Comparison of ENCODE assay signal across 7 cellular contexts in the genomic region with DNA sequence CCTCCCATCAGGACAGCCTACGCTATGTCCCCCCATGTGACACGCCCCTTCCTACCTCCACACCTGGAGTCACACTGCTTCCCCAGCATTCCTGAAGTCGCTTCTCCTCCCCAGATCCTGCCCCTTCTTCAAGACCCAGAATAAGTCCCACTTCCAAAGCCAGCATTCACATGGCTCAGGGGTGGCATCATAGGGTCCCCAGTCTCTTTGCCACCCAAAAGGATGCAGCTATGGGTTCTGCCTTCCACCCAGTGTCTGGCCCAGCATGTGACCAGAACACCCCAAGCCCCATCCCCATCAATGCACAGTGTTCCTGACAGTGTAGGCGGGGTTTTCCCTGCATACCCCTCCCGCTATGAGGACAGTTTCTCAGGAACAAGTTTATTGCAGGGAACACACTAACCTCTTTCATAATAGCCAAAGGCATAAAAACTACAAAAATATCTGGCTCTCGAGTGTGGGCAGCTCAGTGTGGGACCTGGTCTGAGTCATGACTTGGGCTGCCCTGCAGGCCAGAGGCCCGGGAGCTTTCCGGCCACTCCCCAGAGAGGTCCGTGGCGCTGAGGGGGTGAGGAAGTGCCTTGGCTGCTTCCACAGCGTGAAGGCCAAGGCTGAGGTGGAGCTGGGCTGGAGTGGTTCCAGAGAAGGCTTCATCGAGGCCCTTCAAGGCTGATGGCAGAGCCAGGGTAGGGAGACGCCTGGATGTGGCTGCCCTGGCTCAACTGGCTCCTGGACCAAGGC. TPM values are rescaled to one million over a fixed set of nuclear protein-coding genes. Genes with fewer than 3 reads are reported as not detected.
DNase-seq lines count a peak whose midpoint lies in the region; ATAC-seq and TF ChIP-seq lines count a peak whose summit lies in the region.

No MANE protein-coding gene starts in this region.

- DNase-seq in NCI-H226 (peak; percentile 100), dermis blood vessel endothelial cell (peak; percentile 69), mesothelial cell of epicardium (ENCODE audit: low spot score in 2 of 2, unreplicated experiment in 2 of 2) (no peak), vagina (ENCODE audit: extremely low spot score in 2 of 2) (peak in 1 of 2 donors; percentile 95), type B pancreatic cell (ENCODE audit: extremely low spot score, unreplicated experiment) (no peak)

- no peaks in the 10 kb centered on the region for H3K27me3 ChIP-seq in vagina

- H3K9me3 ChIP-seq in vagina: no peaks in the 10 kb centered on the region

- peak overlapping the region in 1 of 2 donors; percentile 4 for H3K4me3 ChIP-seq in vagina

- H3K27ac Mint-ChIP-seq in mesothelial cell of epicardium (peak overlapping the region; percentile 52), type B pancreatic cell (no peak overlapping the region)

- H3K9me3 Mint-ChIP-seq in mesothelial cell of epicardium (no peaks in the 10 kb centered on the region), type B pancreatic cell (no peaks in the 10 kb centered on the region)

- TF ChIP-seq POLR2A in vagina (IDR thresholded peaks at IDR 0.05): no peak

- H3K4me1 ChIP-seq in vagina: peaks cover 65% of the 10 kb centered on the region

- intact Hi-C loops in vagina (cut with DNase I): no loop called here

- no peak for ATAC-seq in HG02642 (IDR thresholded peaks at IDR 0.05; ENCODE audit: poor library complexity, unreplicated experiment)
- no peak for ATAC-seq in GM19455 (IDR thresholded peaks at IDR 0.05; ENCODE audit: unreplicated experiment)

- H3K36me3 ChIP-seq in vagina: no peaks in the 10 kb centered on the region

- H3K27me3 Mint-ChIP-seq in mesothelial cell of epicardium (ENCODE audit: low read depth) (peaks cover 8% of the 10 kb centered on the region), type B pancreatic cell (peaks cover 14% of the 10 kb centered on the region)

- H3K4me3 Mint-ChIP-seq in mesothelial cell of epicardium: no peak overlapping the region
- H3K4me3 Mint-ChIP-seq in type B pancreatic cell: no peak overlapping the region

- H3K27ac ChIP-seq in vagina: peak overlapping the region; percentile 89

- H3K4me1 Mint-ChIP-seq in mesothelial cell of epicardium (peaks cover 29% of the 10 kb centered on the region), type B pancreatic cell (ENCODE audit: unreplicated experiment) (peaks cover 40% of the 10 kb centered on the region)

- TF ChIP-seq CTCF in mesothelial cell of epicardium (IDR thresholded peaks at IDR 0.05; ENCODE audit: unreplicated experiment): no peak
- no peak for TF ChIP-seq CTCF in vagina (IDR thresholded peaks at IDR 0.05)
- no peak for TF ChIP-seq CTCF in type B pancreatic cell (conservative IDR thresholded peaks at IDR 0.05)

- H3K36me3 Mint-ChIP-seq in mesothelial cell of epicardium (peaks cover 3% of the 10 kb centered on the region), type B pancreatic cell (peaks cover 10% of the 10 kb centered on the region)

RNA-seq across cellular contexts. Expression of gene ISLR, which starts 5.8 kb away (rescaled TPM):
- total RNA-seq in dermis blood vessel endothelial cell (0.17 and 0.79 TPM in 2 replicates), mesothelial cell of epicardium (59.8 to 66.8 TPM (median 64.9 TPM) in 3 replicates), vagina (208 TPM), type B pancreatic cell (ENCODE audit: low replicate concordance) (0.24 and 41.6 TPM in 2 replicates)

RNA-seq across cellular contexts. Expression of gene STRA6, which starts 23.3 kb away (rescaled TPM):
- 0.51 TPM in 1 of 2 replicates, not detected in the other for total RNA-seq in dermis blood vessel endothelial cell
- total RNA-seq in mesothelial cell of epicardium: 101 to 114 TPM (median 111 TPM) in 3 replicates
- 0.98 TPM for total RNA-seq in vagina
- total RNA-seq in type B pancreatic cell (ENCODE audit: low replicate concordance): 19.2 and 158 TPM in 2 replicates

RNA-seq across cellular contexts. Expression of gene ISLR2, which starts 48.9 kb away (rescaled TPM):
- not detected in 2 replicates for total RNA-seq in dermis blood vessel endothelial cell
- 1.3 to 1.9 TPM (median 1.4 TPM) in 3 replicates for total RNA-seq in mesothelial cell of epicardium
- total RNA-seq in vagina: 3.4 TPM
- total RNA-seq in type B pancreatic cell (ENCODE audit: low replicate concordance): 0.59 and 16.9 TPM in 2 replicates

RNA-seq across cellular contexts. Expression of gene CCDC33, which starts 56.9 kb away (rescaled TPM):
- 0.05 TPM in 1 of 2 replicates, not detected in the other for total RNA-seq in dermis blood vessel endothelial cell
- total RNA-seq in mesothelial cell of epicardium: 4.2 to 6.4 TPM (median 5.0 TPM) in 3 replicates
- total RNA-seq in vagina: not detected
- total RNA-seq in type B pancreatic cell (ENCODE audit: low replicate concordance): 2.2 and 5.0 TPM in 2 replicates

Comparison
In these comparisons a context has a peak if more than half of its experiments do, and no peak if none do; other contexts are left out.
1. DNase-seq: peak in NCI-H226 (single experiment) and dermis blood vessel endothelial cell (single experiment); none in mesothelial cell of epicardium (0 of 2) and type B pancreatic cell (single experiment).
2. RNA of gene STRA6, which starts 23.3 kb away (total RNA-seq): 19.2 to 158 TPM in type B pancreatic cell and 101 to 114 TPM in mesothelial cell of epicardium; 0.98 TPM in vagina (single experiment) and 0.51 TPM in dermis blood vessel endothelial cell; every median in the first group is over 10 times any median in the second.